21 cellular contexts compared by ENCODE assay signal in genomic region chr16:87834015-87834667, GRCh38. TPM values are rescaled to one million over a fixed set of nuclear protein-coding genes. Genes with fewer than 3 reads are reported as not detected.
A peak's percentile ranks its signal among the peaks of the same experiment; 100 is the strongest.
DNase-seq lines count a peak whose midpoint lies in the region; ATAC-seq and TF ChIP-seq lines count a peak whose summit lies in the region.
"Had no signal": no experiment of that assay in that cellular context is flagged by ENCODE, and none has a peak within 500 bp of the region (broad histone marks: within the 10 kb centered on the region; RNA-seq: fewer than 3 reads in every experiment).

No MANE protein-coding gene starts in this region.

- peaks cover 30 to 48% of the 10 kb centered on the region in 2 donors for H3K4me1 Mint-ChIP-seq in stimulated activated naive B cell treated with anti-CD40 and anti-IgM and Interleukin-4, amounts not matched to agents 10 μg/mL and 1 μg/mL and 100 μg/mL, for 72 hours
- H3K4me1 Mint-ChIP-seq in WTC11, result peaks cover 18% of the 10 kb centered on the region
- H3K4me1 Mint-ChIP-seq: CD8-positive, alpha-beta memory T cell had no signal

- H3K27ac Mint-ChIP-seq in stimulated activated naive B cell treated with anti-CD40 and anti-IgM and Interleukin-4, amounts not matched to agents 10 μg/mL and 1 μg/mL and 100 μg/mL, for 72 hours, result peak overlapping the region; percentile 47
- H3K27ac Mint-ChIP-seq in WTC11, result no peak overlapping the region
- H3K27ac Mint-ChIP-seq: mesothelial cell of epicardium, T-cell had no signal

- no peak overlapping the region for H3K4me3 Mint-ChIP-seq in stimulated activated naive B cell treated with anti-CD40 and anti-IgM and Interleukin-4, amounts not matched to agents 10 μg/mL and 1 μg/mL and 100 μg/mL, for 72 hours
- H3K4me3 Mint-ChIP-seq in WTC11, result no peak overlapping the region
- H3K4me3 Mint-ChIP-seq: mesothelial cell of epicardium, T-cell had no signal

- H3K27me3 Mint-ChIP-seq in stimulated activated naive B cell treated with anti-CD40 and anti-IgM and Interleukin-4, amounts not matched to agents 10 μg/mL and 1 μg/mL and 100 μg/mL, for 72 hours, result no peaks in the 10 kb centered on the region
- H3K27me3 Mint-ChIP-seq in WTC11 (ENCODE audit: low read depth), result no peaks in the 10 kb centered on the region
- H3K27me3 Mint-ChIP-seq: T-cell had no signal

- peak overlapping the region; percentile 20 for H3K27ac ChIP-seq in cardiac muscle cell
- peak overlapping the region; percentile 44; the same call in 1 of the 2 replicates for H3K27ac ChIP-seq in Panc1 (ENCODE audit: low read length)
- H3K27ac ChIP-seq: ascending aorta, colonic mucosa, upper lobe of left lung had no signal

- ATAC-seq in Right ventricle myocardium superior (ENCODE audit: poor library complexity) (no peak), Panc1 (no peak), WTC11 (no peak), GM21529 (IDR thresholded peaks at IDR 0.05; ENCODE audit: unreplicated experiment) (no peak), GM18498 (IDR thresholded peaks at IDR 0.05; ENCODE audit: unreplicated experiment) (no peak)
- ATAC-seq in stimulated activated naive B cell treated with anti-CD40 and anti-IgM and Interleukin-4, amounts not matched to agents 10 μg/mL and 1 μg/mL and 100 μg/mL, for 72 hours (replicated peaks), result no peak
- ATAC-seq: gastrocnemius medialis, Right ventricle myocardium inferior, T-cell had no signal

- in situ Hi-C loops in Panc1 (cut with HindIII; ENCODE audit: low pct_unique_long_range_greater_than_20kb, low sequenced_read_pairs), result no loop called here

- peaks cover 2% of the 10 kb centered on the region for H3K36me3 ChIP-seq in cardiac muscle cell
- peaks cover 6% of the 10 kb centered on the region; the same call in 1 of the 2 replicates for H3K36me3 ChIP-seq in Panc1 (ENCODE audit: control insufficient read depth, insufficient read depth, low read length)
- H3K36me3 ChIP-seq: ascending aorta, colonic mucosa had no signal

- no peak for DNase-seq in cardiac muscle cell (ENCODE audit: low read depth in 1 of 2, low spot score in 1 of 2)
- DNase-seq in Right ventricle myocardium superior, result no peak
- DNase-seq in Panc1 (ENCODE audit: low read depth, low spot score), result no peak
- peak; percentile 34 for DNase-seq in cerebellum (ENCODE audit: low spot score)
- no peak for DNase-seq in stimulated activated naive B cell treated with anti-CD40 and anti-IgM and Interleukin-4, amounts not matched to agents 10 μg/mL and 1 μg/mL and 100 μg/mL, for 72 hours
- DNase-seq in WTC11 (ENCODE audit: low spot score), result no peak
- DNase-seq: activated CD8-positive, alpha-beta memory T cell treated with anti-CD3 and anti-CD28 coated beads for 24 hours; CD8-positive, alpha-beta memory T cell; colonic mucosa; gastrocnemius medialis; MV-4-11; NCI-H1930; NCI-H446; stimulated activated naive CD4-positive, alpha-beta T cell; T-cell had no signal

- POLR2A ChIA-PET in Panc1 (lab: Charles Lee), result no interaction called here
- POLR2A ChIA-PET in WTC11 (lab: Charles Lee), result no interaction called here

- no peaks in the 10 kb centered on the region for H3K27me3 ChIP-seq in cardiac muscle cell
- no peaks in the 10 kb centered on the region for H3K27me3 ChIP-seq in Panc1 (ENCODE audit: control insufficient read depth, insufficient read depth, low read length)
- H3K27me3 ChIP-seq: ascending aorta, colonic mucosa, gastrocnemius medialis, upper lobe of left lung had no signal

- CTCF ChIA-PET in Panc1 (lab: Charles Lee) (no interaction called here), WTC11 (lab: Charles Lee) (interaction anchor here (1.2 kb wide), 1 partner anchor 55 kb away, joined by 3 read pairs; no protein-coding TSS in a partner anchor)

- TF ChIP-seq CTCF in cardiac muscle cell (IDR thresholded peaks at IDR 0.05; ENCODE audit: low read depth, low read length), result no peak
- TF ChIP-seq CTCF in Panc1 (IDR thresholded peaks at IDR 0.05), result no peak
- TF ChIP-seq CTCF in WTC11 (IDR thresholded peaks at IDR 0.05), result no peak

- peaks cover 52 to 59% of the 10 kb centered on the region in 2 donors for H3K36me3 Mint-ChIP-seq in stimulated activated naive B cell treated with anti-CD40 and anti-IgM and Interleukin-4, amounts not matched to agents 10 μg/mL and 1 μg/mL and 100 μg/mL, for 72 hours
- peaks cover 16% of the 10 kb centered on the region for H3K36me3 Mint-ChIP-seq in WTC11

- peaks cover 4% of the 10 kb centered on the region for H3K4me1 ChIP-seq in cardiac muscle cell (ENCODE audit: low read depth)
- peaks cover 9% of the 10 kb centered on the region for H3K4me1 ChIP-seq in Panc1 (ENCODE audit: control insufficient read depth, insufficient read depth, low read length)
- H3K4me1 ChIP-seq: ascending aorta, colonic mucosa had no signal

- no peaks in the 10 kb centered on the region for H3K9me3 ChIP-seq in cardiac muscle cell (ENCODE audit: low read depth)
- no peaks in the 10 kb centered on the region for H3K9me3 ChIP-seq in Panc1 (ENCODE audit: control insufficient read depth, insufficient read depth, low read depth, low read length)
- H3K9me3 ChIP-seq: ascending aorta, colonic mucosa, gastrocnemius medialis, upper lobe of left lung had no signal

- intact Hi-C loops in Right ventricle myocardium superior (cut with DNase I), result no loop called here
- intact Hi-C loops in Panc1 (cut with micrococcal nuclease; ENCODE audit: unreplicated experiment), result no loop called here

- H3K9me3 Mint-ChIP-seq in stimulated activated naive B cell treated with anti-CD40 and anti-IgM and Interleukin-4, amounts not matched to agents 10 μg/mL and 1 μg/mL and 100 μg/mL, for 72 hours, result no peaks in the 10 kb centered on the region
- no peaks in the 10 kb centered on the region for H3K9me3 Mint-ChIP-seq in WTC11
- H3K9me3 Mint-ChIP-seq: mesothelial cell of epicardium, T-cell had no signal

- no peak overlapping the region for H3K4me3 ChIP-seq in cardiac muscle cell
- no peak overlapping the region for H3K4me3 ChIP-seq in Panc1 (ENCODE audit: low read depth in 2 of 2, low read length in 2 of 2)
- H3K4me3 ChIP-seq: ascending aorta, colonic mucosa, gastrocnemius medialis, upper lobe of left lung had no signal

- BruUV-seq in Panc1 (replicated peaks; lab: Mats Ljungman, UMichigan), result no TSS peak

TF ChIP-seq in WTC11, 78 proteins besides CTCF, POLR2A, EP300 and RAD21 (continues in another document):
- TF ChIP-seq ZNF138 (CRISPR knock-in tag; conservative IDR thresholded peaks at IDR 0.05), result no peak
- TF ChIP-seq ATF2 (CRISPR knock-in tag; IDR thresholded peaks at IDR 0.05; ENCODE audit: borderline replicate concordance, low read depth), result no peak
- no peak for TF ChIP-seq CDX4 (CRISPR knock-in tag; IDR thresholded peaks at IDR 0.05; ENCODE audit: borderline replicate concordance)
- TF ChIP-seq FOXK1 (CRISPR knock-in tag; IDR thresholded peaks at IDR 0.05), result no peak
- no peak for TF ChIP-seq HMGXB4 (CRISPR knock-in tag; IDR thresholded peaks at IDR 0.05)
- TF ChIP-seq STAT6 (CRISPR knock-in tag; conservative IDR thresholded peaks at IDR 0.05; ENCODE audit: low read depth), result no peak

RNA-seq across cellular contexts. Expression of gene SLC7A5, which starts 35.2 kb away (rescaled TPM):
- total RNA-seq in cardiac muscle cell (5.4 and 7.4 TPM in 2 replicates), Right ventricle myocardium superior (3.9 TPM), Panc1 (2021; ENCODE audit: unreplicated experiment) (231 TPM), cerebellum (22.0 TPM), WTC11 (2021) (105 to 197 TPM (median 107 TPM) in 3 replicates)
- 6.7 and 8.2 TPM in 2 replicates for polyA plus RNA-seq in cardiac muscle cell
- 265 TPM for polyA plus RNA-seq in Panc1 (2012; ENCODE audit: insufficient read length)
